ENCODE assay signal across 27 cellular contexts in the genomic region with DNA sequence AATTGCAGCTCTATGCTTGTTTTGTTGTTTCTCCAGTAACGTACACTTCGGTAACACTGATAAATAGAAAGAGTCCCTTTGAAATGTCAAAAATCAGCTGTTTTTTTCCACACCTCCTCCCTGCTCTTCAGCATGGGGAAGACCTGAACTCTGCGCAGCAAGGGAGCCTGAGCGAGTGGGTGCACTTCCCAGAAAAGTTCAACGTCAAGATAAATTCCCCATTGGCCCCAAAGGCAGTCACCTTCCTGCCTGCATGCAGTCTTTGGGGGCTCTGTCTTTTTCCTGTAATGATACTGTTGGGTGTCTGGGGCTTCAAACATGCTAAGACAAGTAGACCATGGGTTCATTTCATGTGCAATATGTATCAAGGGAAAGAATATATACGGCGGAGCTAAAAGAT. TPM values are rescaled to one million over a fixed set of nuclear protein-coding genes. Genes with fewer than 3 reads are reported as not detected.
"Had no signal": no experiment of that assay in that cellular context is flagged by ENCODE, and none has a peak within 500 bp of the region (broad histone marks: within the 10 kb centered on the region; RNA-seq: fewer than 3 reads in every experiment).

No MANE protein-coding gene starts in this region.

- H3K36me3 Mint-ChIP-seq: activated naive CD8-positive, alpha-beta T cell treated with anti-CD3 and anti-CD28 coated beads, Interleukin-2, amount 10 ng/mL, durations not matched to agents 7 days and 5 days had no signal

- H3K27ac ChIP-seq: adrenal gland, brain microvascular endothelial cell, cardiac muscle cell, Peyer's patch, RWPE1, SJCRH30 had no signal

- H3K4me3 Mint-ChIP-seq: activated CD8-positive, alpha-beta T cell treated with anti-CD3 and anti-CD28 coated beads, Interleukin-2, amount 10 ng/mL, durations not matched to agents 7 days and 5 days; activated naive CD8-positive, alpha-beta T cell treated with anti-CD3 and anti-CD28 coated beads, Interleukin-2, amount 10 ng/mL, durations not matched to agents 7 days and 5 days; T-helper 2 cell treated with Interferon-gamma antibody and Interleukin-4, amounts not matched to agents 5 μg/mL and 100 μg/mL, for 36 hours had no signal

- H3K4me1 Mint-ChIP-seq: activated naive CD8-positive, alpha-beta T cell treated with anti-CD3 and anti-CD28 coated beads, Interleukin-2, amount 10 ng/mL, durations not matched to agents 7 days and 5 days had no signal

- DNase-seq: activated CD4-positive, alpha-beta T cell treated with anti-CD3 and anti-CD28 coated beads for 4 hours; activated CD4-positive, alpha-beta T cell treated with anti-CD3 and anti-CD28 coated beads, Interleukin-2, amount 50 U/mL, for 4 hours; activated CD8-positive, alpha-beta memory T cell treated with anti-CD3 and anti-CD28 coated beads, Interleukin-2, amount 50 U/mL, for 48 hours; activated CD8-positive, alpha-beta T cell treated with anti-CD3 and anti-CD28 coated beads, Interleukin-2, amount 10 ng/mL, durations not matched to agents 7 days and 5 days; activated naive CD4-positive, alpha-beta T cell treated with anti-CD3 and anti-CD28 coated beads, Interleukin-2, amount 50 U/mL, for 16 hours; activated naive CD8-positive, alpha-beta T cell treated with anti-CD3 and anti-CD28 coated beads, Interleukin-2, amount 10 ng/mL, durations not matched to agents 7 days and 5 days; activated T-cell treated with anti-CD3 and anti-CD28 coated beads, Interleukin-2, amount 50 U/mL, for 1 hour; adrenal gland; aorta; NCI-H146; NCI-H1930; NCI-H2171; NCI-H2227 treated with DMSO at 0.1 percent for 48 hours; NCI-H510A; NCI-H526 treated with DMSO at 0.1 percent for 48 hours; NK-92 treated with Interleukin-12 subunit alpha and Interleukin-12 subunit beta, amount 100 ng/mL, for 24 hours; Peyer's patch; Right ventricle myocardium superior; SJCRH30 had no signal

- H3K4me1 ChIP-seq: adrenal gland, Peyer's patch, SJCRH30 had no signal

- H3K9me3 Mint-ChIP-seq: activated naive CD8-positive, alpha-beta T cell treated with anti-CD3 and anti-CD28 coated beads, Interleukin-2, amount 10 ng/mL, durations not matched to agents 7 days and 5 days; T-helper 2 cell treated with Interferon-gamma antibody and Interleukin-4, amounts not matched to agents 5 μg/mL and 100 μg/mL, for 36 hours had no signal

- H3K9me2 ChIP-seq: SK-N-SH had no signal

- H3K4me3 ChIP-seq: adrenal gland, Peyer's patch, SJCRH30 had no signal

- ATAC-seq: activated CD4-positive, CD25-positive, alpha-beta regulatory T cell treated with anti-CD3 and anti-CD28 coated beads, Interleukin-2, amount 50 U/mL, for 24 hours; activated CD8-positive, alpha-beta T cell treated with anti-CD3 and anti-CD28 coated beads, Interleukin-2, amount 10 ng/mL, durations not matched to agents 7 days and 5 days had no signal

- H3K27ac Mint-ChIP-seq: activated CD8-positive, alpha-beta T cell treated with anti-CD3 and anti-CD28 coated beads, Interleukin-2, amount 10 ng/mL, durations not matched to agents 7 days and 5 days; activated naive CD8-positive, alpha-beta T cell treated with anti-CD3 and anti-CD28 coated beads, Interleukin-2, amount 10 ng/mL, durations not matched to agents 7 days and 5 days; T-helper 2 cell treated with Interferon-gamma antibody and Interleukin-4, amounts not matched to agents 5 μg/mL and 100 μg/mL, for 36 hours had no signal

- H3K36me3 ChIP-seq: adrenal gland, brain microvascular endothelial cell, cardiac muscle cell, Peyer's patch, SJCRH30 had no signal

RNA-seq across cellular contexts. Expression of a gene that starts 8.8 kb away (rescaled TPM):
- total RNA-seq: activated CD8-positive, alpha-beta T cell treated with anti-CD3 and anti-CD28 coated beads, Interleukin-2, amount 10 ng/mL, durations not matched to agents 7 days and 5 days; activated naive CD8-positive, alpha-beta T cell treated with anti-CD3 and anti-CD28 coated beads, Interleukin-2, amount 10 ng/mL, durations not matched to agents 7 days and 5 days; aorta; cardiac muscle cell; IMR-90; Peyer's patch; Right ventricle myocardium superior; T-helper 1 cell treated with Interleukin-12 subunit alpha and Interleukin-12 subunit beta and Interleukin-4 antibody, amounts not matched to agents 30 ng/mL and 1 ng/mL, for 36 hours had no signal
- polyA plus RNA-seq: aorta, IMR-90, SK-N-SH had no signal
